Comparison of ENCODE assay signal across 8 cellular contexts in genomic region chr15:77420610-77421369, GRCh38. TPM values are rescaled to one million over a fixed set of nuclear protein-coding genes. Genes with fewer than 3 reads are reported as not detected.
A peak's percentile ranks its signal among the peaks of the same experiment; 100 is the strongest.
DNase-seq lines count a peak whose midpoint lies in the region; FAIRE-seq and TF ChIP-seq lines count a peak whose summit lies in the region.

Gene HMG20A, plus strand, starts transcription at chr15:77420888. Its CDS starts 37,520 bp downstream, at chr15:77458408.

- DNase-seq in EH (ENCODE audit: low read depth) (peak; percentile 76), H54 (ENCODE audit: insufficient read length, low spot score) (peak; percentile 40), SJSA1 (ENCODE audit: low read depth in 1 of 2, low spot score in 2 of 2) (peak; percentile 65 to 99), frontal cortex (ENCODE audit: low spot score in 2 of 2) (peak; percentile 36 to 43), suprapubic skin (ENCODE audit: low spot score in 2 of 2) (peak in 1 of 2 donors; percentile 77)
- DNase-seq in activated naive CD4-positive, alpha-beta T cell treated with Interleukin-2 at 50 U/mL for 16 hours: peak; percentile 52

- H3K9ac ChIP-seq in Loucy (ENCODE audit: low read depth, low read length, poor library complexity, severe bottlenecking): peak within 1 kb of the TSS; percentile 73

- no peak for TF ChIP-seq CTCF in Loucy (conservative IDR thresholded peaks at IDR 0.05; ENCODE audit: low read length)
- no peak for TF ChIP-seq CTCF in neutrophil (IDR thresholded peaks at IDR 0.05)
- TF ChIP-seq CTCF in suprapubic skin (IDR thresholded peaks at IDR 0.05): no peak

- no peaks in the 10 kb centered on the region for H3K9me2 ChIP-seq in Loucy (replicated peaks; ENCODE audit: low read depth, low read length)

- no peaks in the 10 kb centered on the region for H3K27me3 ChIP-seq in Loucy (ENCODE audit: insufficient read depth, low read length, poor library complexity, severe bottlenecking)
- H3K27me3 ChIP-seq in SJSA1 (replicated peaks): no peaks in the 10 kb centered on the region
- no peaks in the 10 kb centered on the region for H3K27me3 ChIP-seq in neutrophil
- H3K27me3 ChIP-seq in suprapubic skin: no peaks in the 10 kb centered on the region

- H3K27ac ChIP-seq in SJSA1 (peak within 1 kb of the TSS; percentile 87), neutrophil (peak within 1 kb of the TSS; percentile 88), suprapubic skin (peak within 1 kb of the TSS; percentile 97)

- H3K4me3 ChIP-seq in Loucy (ENCODE audit: low read length, poor library complexity, severe bottlenecking) (peak within 1 kb of the TSS; percentile 76), SJSA1 (peak within 1 kb of the TSS; percentile 97), neutrophil (ENCODE audit: low read depth in 1 of 2, low read length in 1 of 2) (peak within 1 kb of the TSS; percentile 88 to 93), suprapubic skin (peak within 1 kb of the TSS; percentile 78)

- H4K20me1 ChIP-seq in Loucy (ENCODE audit: insufficient read depth, low read length, poor library complexity, severe bottlenecking): peaks cover 57% of the 10 kb centered on the region

- no peaks in the 10 kb centered on the region for H3K9me3 ChIP-seq in Loucy (ENCODE audit: insufficient read depth, low read depth, low read length)
- H3K9me3 ChIP-seq in SJSA1 (replicated peaks): no peaks in the 10 kb centered on the region
- no peaks in the 10 kb centered on the region for H3K9me3 ChIP-seq in neutrophil
- H3K9me3 ChIP-seq in suprapubic skin: no peaks in the 10 kb centered on the region

- H3K4me2 ChIP-seq in Loucy (ENCODE audit: low read depth, low read length, poor library complexity, severe bottlenecking): peak within 1 kb of the TSS; percentile 78

- H3F3A ChIP-seq in Loucy (ENCODE audit: low read depth): no peaks in the 10 kb centered on the region

- peak within 1 kb of the TSS; percentile 86 for H2AFZ ChIP-seq in Loucy (ENCODE audit: low read length)

- H3K4me1 ChIP-seq in Loucy (ENCODE audit: insufficient read depth, low read length, poor library complexity, severe bottlenecking) (peaks cover 64% of the 10 kb centered on the region), SJSA1 (replicated peaks) (peaks cover 27% of the 10 kb centered on the region), neutrophil (ENCODE audit: control insufficient read depth in 1 of 2, insufficient read depth in 1 of 2, low read depth in 1 of 2, low read length in 1 of 2) (peaks cover 37 to 42% of the 10 kb centered on the region in 2 experiments), suprapubic skin (peaks cover 52% of the 10 kb centered on the region)

- TF ChIP-seq POLR2A in H54 (IDR thresholded peaks at IDR 0.05; ENCODE audit: low read depth, low read length): peak; percentile 45
- TF ChIP-seq POLR2A in suprapubic skin (IDR thresholded peaks at IDR 0.05): peak in 1 of 2 donors; percentile 19

- peak; percentile 29 for TF ChIP-seq EP300 in suprapubic skin (IDR thresholded peaks at IDR 0.05)

- H3K79me2 ChIP-seq in Loucy (ENCODE audit: insufficient read depth, low read length): peaks cover 79% of the 10 kb centered on the region

- FAIRE-seq in H54 (lab: Jason Lieb, UNC) (no peak), frontal cortex (lab: Jason Lieb, UNC) (no peak)

- WGBS in suprapubic skin: under 1% methylated on average over 22 of the region's 25 CpGs

- no peaks in the 10 kb centered on the region for H3K36me3 ChIP-seq in Loucy (ENCODE audit: insufficient read depth, low read length)
- H3K36me3 ChIP-seq in SJSA1: peaks cover 7% of the 10 kb centered on the region
- no peaks in the 10 kb centered on the region for H3K36me3 ChIP-seq in neutrophil
- no peaks in the 10 kb centered on the region for H3K36me3 ChIP-seq in suprapubic skin

RNA-seq across cellular contexts. Expression of gene HMG20A, which starts in this region (rescaled TPM):
- 25.9 and 30.1 TPM in 2 replicates for total RNA-seq in SJSA1 (2014; rRNA removed; shearing (Covaris generic))
- total RNA-seq in frontal cortex: 48.9 TPM
- 10 to 100 TPM; 21.3 to 35.6 (median 23.5) TPM for total RNA-seq in suprapubic skin
